In genomic region chr14:88599761-88600439, GRCh38 we compare ENCODE assay signal across 10 cellular contexts. TPM values are rescaled to one million over a fixed set of nuclear protein-coding genes. Genes with fewer than 3 reads are reported as not detected.
DNase-seq lines count a peak whose midpoint lies in the region; ATAC-seq, FAIRE-seq and TF ChIP-seq lines count a peak whose summit lies in the region.
"Had no signal": no experiment of that assay in that cellular context is flagged by ENCODE, and none has a peak within 500 bp of the region (broad histone marks: within the 10 kb centered on the region; RNA-seq: fewer than 3 reads in every experiment).

No MANE protein-coding gene starts in this region.

- peak overlapping the region; percentile 32 for H3K4me3 Mint-ChIP-seq in central memory CD8-positive, alpha-beta T cell

- intact Hi-C loops in breast epithelium (cut with DNase I; ENCODE audit: low total_unique reads): no loop called here

- DNase-seq in GM12892 (ENCODE audit: insufficient read length) (peak; percentile 14), H7 (no peak), D341Med (ENCODE audit: low spot score) (no peak), DMS 273 treated with DMSO at 0.1 percent for 48 hours (lab: John Stamatoyannopoulos, UW) (no peak), breast epithelium (ENCODE audit: low spot score in 2 of 2) (no peak)
- DNase-seq in central memory CD8-positive, alpha-beta T cell (ENCODE audit: low spot score in 2 of 2): no peak
- DNase-seq: NCI-H2171 had no signal

- no peaks in the 10 kb centered on the region for H3K27me3 ChIP-seq in H7 (ENCODE audit: control insufficient read depth, insufficient read depth, low read length)
- H3K27me3 ChIP-seq in breast epithelium: no peaks in the 10 kb centered on the region
- H3K27me3 ChIP-seq: hepatocyte had no signal

- no peak for TF ChIP-seq CTCF in breast epithelium (IDR thresholded peaks at IDR 0.05)

- FAIRE-seq in GM12892 (lab: Jason Lieb, UNC): peak; percentile 92

- H3K36me3 ChIP-seq in H7 (replicated peaks; ENCODE audit: control insufficient read depth, insufficient read depth, low read length) (peaks cover 30% of the 10 kb centered on the region), breast epithelium (no peaks in the 10 kb centered on the region)

- H3K9me3 ChIP-seq in breast epithelium: no peaks in the 10 kb centered on the region

- no peak overlapping the region for H3K27ac ChIP-seq in breast epithelium
- H3K27ac ChIP-seq: hepatocyte had no signal

- H3K4me1 Mint-ChIP-seq in central memory CD8-positive, alpha-beta T cell: peaks cover 33% of the 10 kb centered on the region

- H3K4me3 ChIP-seq in H7 (ENCODE audit: insufficient read depth, low read depth, low read length): no peak overlapping the region
- no peak overlapping the region for H3K4me3 ChIP-seq in breast epithelium
- H3K4me3 ChIP-seq: hepatocyte had no signal

- ATAC-seq in GM19467 (IDR thresholded peaks at IDR 0.05; ENCODE audit: unreplicated experiment) (peak; percentile 91), HG03139 (IDR thresholded peaks at IDR 0.05; ENCODE audit: unreplicated experiment) (peak; percentile 88)
- ATAC-seq in central memory CD8-positive, alpha-beta T cell (replicated peaks; ENCODE audit: extremely low read depth, poor library complexity, severe bottlenecking): peak; percentile 54

- H3K27ac Mint-ChIP-seq in central memory CD8-positive, alpha-beta T cell (ENCODE audit: low read depth): peak overlapping the region; percentile 93

- H3K4me1 ChIP-seq in breast epithelium: no peaks in the 10 kb centered on the region

- no peak; the same call in 1 of the 2 replicates for TF ChIP-seq POLR2A in GM12892 (IDR thresholded peaks at IDR 0.05; ENCODE audit: low read depth, low read length)
- TF ChIP-seq POLR2A in breast epithelium (IDR thresholded peaks at IDR 0.05): no peak

- no peaks in the 10 kb centered on the region for H3K27me3 Mint-ChIP-seq in central memory CD8-positive, alpha-beta T cell

- peaks cover 37% of the 10 kb centered on the region for H3K36me3 Mint-ChIP-seq in central memory CD8-positive, alpha-beta T cell (ENCODE audit: insufficient read depth)

- H3K9me3 Mint-ChIP-seq in central memory CD8-positive, alpha-beta T cell: no peaks in the 10 kb centered on the region

RNA-seq across cellular contexts. Expression of gene ZC3H14, which starts 37.1 kb away (rescaled TPM):
- 38.5 TPM for polyA plus RNA-seq in GM12892 (2012; ENCODE audit: missing spikeins)
- 65.6 and 69.3 TPM in 2 replicates for total RNA-seq in H7 (2014; rRNA removed; shearing (Covaris generic))
- 100 to 1,000 TPM in 1 of 3 donors, 10 to 100 TPM in 2; 75.7 to 102 (median 76.7) TPM for total RNA-seq in breast epithelium

RNA-seq across cellular contexts. Expression of gene PTPN21, which starts 45.1 kb away (rescaled TPM):
- polyA plus RNA-seq in GM12892 (2012; ENCODE audit: missing spikeins): 0.30 TPM
- total RNA-seq in H7 (2014; rRNA removed; shearing (Covaris generic)): 3.5 and 6.1 TPM in 2 replicates
- total RNA-seq in breast epithelium: 10 to 100 TPM; 14.4 to 18.1 (median 14.5) TPM
